In the genomic region with DNA sequence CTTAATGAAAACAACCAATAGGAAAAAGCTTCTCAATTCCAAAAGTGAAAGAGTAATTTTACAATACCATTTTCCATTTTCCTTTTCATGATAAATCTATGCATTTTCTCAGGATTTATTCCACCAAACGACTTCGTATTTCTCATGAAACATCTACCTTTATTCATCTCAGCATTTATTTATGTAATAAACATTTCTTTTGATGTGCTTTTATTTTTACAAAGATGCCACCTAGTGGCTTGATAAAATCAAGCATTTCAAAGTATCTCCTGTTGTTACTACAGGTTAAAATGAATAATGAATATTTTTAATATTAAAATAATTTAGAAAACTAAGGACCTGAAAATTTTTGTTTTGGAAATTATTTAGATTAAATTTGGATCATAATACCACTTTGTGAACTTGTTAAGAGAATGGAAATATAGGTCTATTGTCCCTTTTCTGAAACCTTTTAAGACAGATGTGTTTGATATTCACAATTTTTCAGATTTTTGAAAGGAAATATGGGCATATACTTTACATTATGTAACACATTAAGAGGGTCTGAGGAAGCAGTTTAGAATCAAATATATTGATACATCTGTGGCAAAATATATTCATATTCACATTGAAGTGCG, we compare ENCODE assay signal across 1 cellular context.
TF ChIP-seq lines count a peak whose summit lies in the region.

No MANE protein-coding gene starts in this region.

TF ChIP-seq in K562, 482 proteins besides CTCF, POLR2A, EP300 and RAD21 (continued from another document and continues in another):
- TF ChIP-seq, protein P1, sequence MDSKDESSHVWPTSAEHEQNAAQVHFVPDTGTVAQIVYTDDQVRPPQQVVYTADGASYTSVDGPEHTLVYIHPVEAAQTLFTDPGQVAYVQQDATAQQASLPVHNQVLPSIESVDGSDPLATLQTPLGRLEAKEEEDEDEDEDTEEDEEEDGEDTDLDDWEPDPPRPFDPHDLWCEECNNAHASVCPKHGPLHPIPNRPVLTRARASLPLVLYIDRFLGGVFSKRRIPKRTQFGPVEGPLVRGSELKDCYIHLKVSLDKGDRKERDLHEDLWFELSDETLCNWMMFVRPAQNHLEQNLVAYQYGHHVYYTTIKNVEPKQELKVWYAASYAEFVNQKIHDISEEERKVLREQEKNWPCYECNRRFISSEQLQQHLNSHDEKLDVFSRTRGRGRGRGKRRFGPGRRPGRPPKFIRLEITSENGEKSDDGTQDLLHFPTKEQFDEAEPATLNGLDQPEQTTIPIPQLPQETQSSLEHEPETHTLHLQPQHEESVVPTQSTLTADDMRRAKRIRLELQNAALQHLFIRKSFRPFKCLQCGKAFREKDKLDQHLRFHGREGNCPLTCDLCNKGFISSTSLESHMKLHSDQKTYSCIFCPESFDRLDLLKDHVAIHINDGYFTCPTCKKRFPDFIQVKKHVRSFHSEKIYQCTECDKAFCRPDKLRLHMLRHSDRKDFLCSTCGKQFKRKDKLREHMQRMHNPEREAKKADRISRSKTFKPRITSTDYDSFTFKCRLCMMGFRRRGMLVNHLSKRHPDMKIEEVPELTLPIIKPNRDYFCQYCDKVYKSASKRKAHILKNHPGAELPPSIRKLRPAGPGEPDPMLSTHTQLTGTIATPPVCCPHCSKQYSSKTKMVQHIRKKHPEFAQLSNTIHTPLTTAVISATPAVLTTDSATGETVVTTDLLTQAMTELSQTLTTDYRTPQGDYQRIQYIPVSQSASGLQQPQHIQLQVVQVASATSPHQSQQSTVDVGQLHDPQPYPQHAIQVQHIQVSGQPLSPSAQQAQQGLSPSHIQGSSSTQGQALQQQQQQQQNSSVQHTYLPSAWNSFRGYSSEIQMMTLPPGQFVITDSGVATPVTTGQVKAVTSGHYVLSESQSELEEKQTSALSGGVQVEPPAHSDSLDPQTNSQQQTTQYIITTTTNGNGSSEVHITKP (IDR thresholded peaks at IDR 0.05; ENCODE audit: partially characterized antibody): no peak
- TF ChIP-seq, protein P2, sequence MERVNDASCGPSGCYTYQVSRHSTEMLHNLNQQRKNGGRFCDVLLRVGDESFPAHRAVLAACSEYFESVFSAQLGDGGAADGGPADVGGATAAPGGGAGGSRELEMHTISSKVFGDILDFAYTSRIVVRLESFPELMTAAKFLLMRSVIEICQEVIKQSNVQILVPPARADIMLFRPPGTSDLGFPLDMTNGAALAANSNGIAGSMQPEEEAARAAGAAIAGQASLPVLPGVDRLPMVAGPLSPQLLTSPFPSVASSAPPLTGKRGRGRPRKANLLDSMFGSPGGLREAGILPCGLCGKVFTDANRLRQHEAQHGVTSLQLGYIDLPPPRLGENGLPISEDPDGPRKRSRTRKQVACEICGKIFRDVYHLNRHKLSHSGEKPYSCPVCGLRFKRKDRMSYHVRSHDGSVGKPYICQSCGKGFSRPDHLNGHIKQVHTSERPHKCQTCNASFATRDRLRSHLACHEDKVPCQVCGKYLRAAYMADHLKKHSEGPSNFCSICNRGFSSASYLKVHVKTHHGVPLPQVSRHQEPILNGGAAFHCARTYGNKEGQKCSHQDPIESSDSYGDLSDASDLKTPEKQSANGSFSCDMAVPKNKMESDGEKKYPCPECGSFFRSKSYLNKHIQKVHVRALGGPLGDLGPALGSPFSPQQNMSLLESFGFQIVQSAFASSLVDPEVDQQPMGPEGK (CRISPR knock-in tag; IDR thresholded peaks at IDR 0.05; ENCODE audit: borderline replicate concordance): no peak
- TF ChIP-seq LEF1 (IDR thresholded peaks at IDR 0.05): 0 out of 2 replicates have a peak, but pooled peaks have one; percentile 63
- no peak for TF ChIP-seq BCOR (IDR thresholded peaks at IDR 0.05)
- TF ChIP-seq ZNF253 (CRISPR knock-in tag; conservative IDR thresholded peaks at IDR 0.05): no peak
- TF ChIP-seq, protein P3, sequence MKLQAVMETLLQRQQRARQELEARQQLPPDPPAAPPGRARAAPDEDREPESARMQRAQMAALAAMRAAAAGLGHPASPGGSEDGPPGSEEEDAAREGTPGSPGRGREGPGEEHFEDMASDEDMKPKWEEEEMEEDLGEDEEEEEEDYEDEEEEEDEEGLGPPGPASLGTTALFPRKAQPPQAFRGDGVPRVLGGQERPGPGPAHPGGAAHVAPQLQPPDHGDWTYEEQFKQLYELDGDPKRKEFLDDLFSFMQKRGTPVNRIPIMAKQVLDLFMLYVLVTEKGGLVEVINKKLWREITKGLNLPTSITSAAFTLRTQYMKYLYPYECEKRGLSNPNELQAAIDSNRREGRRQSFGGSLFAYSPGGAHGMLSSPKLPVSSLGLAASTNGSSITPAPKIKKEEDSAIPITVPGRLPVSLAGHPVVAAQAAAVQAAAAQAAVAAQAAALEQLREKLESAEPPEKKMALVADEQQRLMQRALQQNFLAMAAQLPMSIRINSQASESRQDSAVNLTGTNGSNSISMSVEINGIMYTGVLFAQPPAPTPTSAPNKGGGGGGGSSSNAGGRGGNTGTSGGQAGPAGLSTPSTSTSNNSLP (IDR thresholded peaks at IDR 0.05; ENCODE audit: borderline replicate concordance, low read depth, low read length): peak; percentile 99
- TF ChIP-seq, protein P4, sequence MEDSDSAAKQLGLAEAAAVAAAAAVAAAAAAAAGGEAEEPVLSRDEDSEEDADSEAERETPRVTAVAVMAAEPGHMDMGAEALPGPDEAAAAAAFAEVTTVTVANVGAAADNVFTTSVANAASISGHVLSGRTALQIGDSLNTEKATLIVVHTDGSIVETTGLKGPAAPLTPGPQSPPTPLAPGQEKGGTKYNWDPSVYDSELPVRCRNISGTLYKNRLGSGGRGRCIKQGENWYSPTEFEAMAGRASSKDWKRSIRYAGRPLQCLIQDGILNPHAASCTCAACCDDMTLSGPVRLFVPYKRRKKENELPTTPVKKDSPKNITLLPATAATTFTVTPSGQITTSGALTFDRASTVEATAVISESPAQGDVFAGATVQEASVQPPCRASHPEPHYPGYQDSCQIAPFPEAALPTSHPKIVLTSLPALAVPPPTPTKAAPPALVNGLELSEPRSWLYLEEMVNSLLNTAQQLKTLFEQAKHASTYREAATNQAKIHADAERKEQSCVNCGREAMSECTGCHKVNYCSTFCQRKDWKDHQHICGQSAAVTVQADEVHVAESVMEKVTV (CRISPR knock-in tag; IDR thresholded peaks at IDR 0.05): peak; percentile 49
- TF ChIP-seq KLF13 (tag; IDR thresholded peaks at IDR 0.05; ENCODE audit: borderline replicate concordance, low read depth): no peak
- no peak for TF ChIP-seq MEF2D (tag; conservative IDR thresholded peaks at IDR 0.05; ENCODE audit: low read depth)
- TF ChIP-seq, protein P5, sequence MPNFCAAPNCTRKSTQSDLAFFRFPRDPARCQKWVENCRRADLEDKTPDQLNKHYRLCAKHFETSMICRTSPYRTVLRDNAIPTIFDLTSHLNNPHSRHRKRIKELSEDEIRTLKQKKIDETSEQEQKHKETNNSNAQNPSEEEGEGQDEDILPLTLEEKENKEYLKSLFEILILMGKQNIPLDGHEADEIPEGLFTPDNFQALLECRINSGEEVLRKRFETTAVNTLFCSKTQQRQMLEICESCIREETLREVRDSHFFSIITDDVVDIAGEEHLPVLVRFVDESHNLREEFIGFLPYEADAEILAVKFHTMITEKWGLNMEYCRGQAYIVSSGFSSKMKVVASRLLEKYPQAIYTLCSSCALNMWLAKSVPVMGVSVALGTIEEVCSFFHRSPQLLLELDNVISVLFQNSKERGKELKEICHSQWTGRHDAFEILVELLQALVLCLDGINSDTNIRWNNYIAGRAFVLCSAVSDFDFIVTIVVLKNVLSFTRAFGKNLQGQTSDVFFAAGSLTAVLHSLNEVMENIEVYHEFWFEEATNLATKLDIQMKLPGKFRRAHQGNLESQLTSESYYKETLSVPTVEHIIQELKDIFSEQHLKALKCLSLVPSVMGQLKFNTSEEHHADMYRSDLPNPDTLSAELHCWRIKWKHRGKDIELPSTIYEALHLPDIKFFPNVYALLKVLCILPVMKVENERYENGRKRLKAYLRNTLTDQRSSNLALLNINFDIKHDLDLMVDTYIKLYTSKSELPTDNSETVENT (CRISPR knock-in tag; IDR thresholded peaks at IDR 0.05): no peak
- TF ChIP-seq MEF2A (IDR thresholded peaks at IDR 0.05; ENCODE audit: control insufficient read depth, low read depth, low read length): no peak
- TF ChIP-seq, protein P6, sequence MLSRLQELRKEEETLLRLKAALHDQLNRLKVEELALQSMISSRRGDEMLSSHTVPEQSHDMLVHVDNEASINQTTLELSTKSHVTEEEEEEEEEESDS (CRISPR knock-in tag; IDR thresholded peaks at IDR 0.05): no peak
- TF ChIP-seq, protein P7, sequence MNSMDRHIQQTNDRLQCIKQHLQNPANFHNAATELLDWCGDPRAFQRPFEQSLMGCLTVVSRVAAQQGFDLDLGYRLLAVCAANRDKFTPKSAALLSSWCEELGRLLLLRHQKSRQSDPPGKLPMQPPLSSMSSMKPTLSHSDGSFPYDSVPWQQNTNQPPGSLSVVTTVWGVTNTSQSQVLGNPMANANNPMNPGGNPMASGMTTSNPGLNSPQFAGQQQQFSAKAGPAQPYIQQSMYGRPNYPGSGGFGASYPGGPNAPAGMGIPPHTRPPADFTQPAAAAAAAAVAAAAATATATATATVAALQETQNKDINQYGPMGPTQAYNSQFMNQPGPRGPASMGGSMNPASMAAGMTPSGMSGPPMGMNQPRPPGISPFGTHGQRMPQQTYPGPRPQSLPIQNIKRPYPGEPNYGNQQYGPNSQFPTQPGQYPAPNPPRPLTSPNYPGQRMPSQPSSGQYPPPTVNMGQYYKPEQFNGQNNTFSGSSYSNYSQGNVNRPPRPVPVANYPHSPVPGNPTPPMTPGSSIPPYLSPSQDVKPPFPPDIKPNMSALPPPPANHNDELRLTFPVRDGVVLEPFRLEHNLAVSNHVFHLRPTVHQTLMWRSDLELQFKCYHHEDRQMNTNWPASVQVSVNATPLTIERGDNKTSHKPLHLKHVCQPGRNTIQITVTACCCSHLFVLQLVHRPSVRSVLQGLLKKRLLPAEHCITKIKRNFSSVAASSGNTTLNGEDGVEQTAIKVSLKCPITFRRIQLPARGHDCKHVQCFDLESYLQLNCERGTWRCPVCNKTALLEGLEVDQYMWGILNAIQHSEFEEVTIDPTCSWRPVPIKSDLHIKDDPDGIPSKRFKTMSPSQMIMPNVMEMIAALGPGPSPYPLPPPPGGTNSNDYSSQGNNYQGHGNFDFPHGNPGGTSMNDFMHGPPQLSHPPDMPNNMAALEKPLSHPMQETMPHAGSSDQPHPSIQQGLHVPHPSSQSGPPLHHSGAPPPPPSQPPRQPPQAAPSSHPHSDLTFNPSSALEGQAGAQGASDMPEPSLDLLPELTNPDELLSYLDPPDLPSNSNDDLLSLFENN (IDR thresholded peaks at IDR 0.05; ENCODE audit: low read depth in 2 of 2, low read length in 2 of 2): no peak
- TF ChIP-seq, protein P8, sequence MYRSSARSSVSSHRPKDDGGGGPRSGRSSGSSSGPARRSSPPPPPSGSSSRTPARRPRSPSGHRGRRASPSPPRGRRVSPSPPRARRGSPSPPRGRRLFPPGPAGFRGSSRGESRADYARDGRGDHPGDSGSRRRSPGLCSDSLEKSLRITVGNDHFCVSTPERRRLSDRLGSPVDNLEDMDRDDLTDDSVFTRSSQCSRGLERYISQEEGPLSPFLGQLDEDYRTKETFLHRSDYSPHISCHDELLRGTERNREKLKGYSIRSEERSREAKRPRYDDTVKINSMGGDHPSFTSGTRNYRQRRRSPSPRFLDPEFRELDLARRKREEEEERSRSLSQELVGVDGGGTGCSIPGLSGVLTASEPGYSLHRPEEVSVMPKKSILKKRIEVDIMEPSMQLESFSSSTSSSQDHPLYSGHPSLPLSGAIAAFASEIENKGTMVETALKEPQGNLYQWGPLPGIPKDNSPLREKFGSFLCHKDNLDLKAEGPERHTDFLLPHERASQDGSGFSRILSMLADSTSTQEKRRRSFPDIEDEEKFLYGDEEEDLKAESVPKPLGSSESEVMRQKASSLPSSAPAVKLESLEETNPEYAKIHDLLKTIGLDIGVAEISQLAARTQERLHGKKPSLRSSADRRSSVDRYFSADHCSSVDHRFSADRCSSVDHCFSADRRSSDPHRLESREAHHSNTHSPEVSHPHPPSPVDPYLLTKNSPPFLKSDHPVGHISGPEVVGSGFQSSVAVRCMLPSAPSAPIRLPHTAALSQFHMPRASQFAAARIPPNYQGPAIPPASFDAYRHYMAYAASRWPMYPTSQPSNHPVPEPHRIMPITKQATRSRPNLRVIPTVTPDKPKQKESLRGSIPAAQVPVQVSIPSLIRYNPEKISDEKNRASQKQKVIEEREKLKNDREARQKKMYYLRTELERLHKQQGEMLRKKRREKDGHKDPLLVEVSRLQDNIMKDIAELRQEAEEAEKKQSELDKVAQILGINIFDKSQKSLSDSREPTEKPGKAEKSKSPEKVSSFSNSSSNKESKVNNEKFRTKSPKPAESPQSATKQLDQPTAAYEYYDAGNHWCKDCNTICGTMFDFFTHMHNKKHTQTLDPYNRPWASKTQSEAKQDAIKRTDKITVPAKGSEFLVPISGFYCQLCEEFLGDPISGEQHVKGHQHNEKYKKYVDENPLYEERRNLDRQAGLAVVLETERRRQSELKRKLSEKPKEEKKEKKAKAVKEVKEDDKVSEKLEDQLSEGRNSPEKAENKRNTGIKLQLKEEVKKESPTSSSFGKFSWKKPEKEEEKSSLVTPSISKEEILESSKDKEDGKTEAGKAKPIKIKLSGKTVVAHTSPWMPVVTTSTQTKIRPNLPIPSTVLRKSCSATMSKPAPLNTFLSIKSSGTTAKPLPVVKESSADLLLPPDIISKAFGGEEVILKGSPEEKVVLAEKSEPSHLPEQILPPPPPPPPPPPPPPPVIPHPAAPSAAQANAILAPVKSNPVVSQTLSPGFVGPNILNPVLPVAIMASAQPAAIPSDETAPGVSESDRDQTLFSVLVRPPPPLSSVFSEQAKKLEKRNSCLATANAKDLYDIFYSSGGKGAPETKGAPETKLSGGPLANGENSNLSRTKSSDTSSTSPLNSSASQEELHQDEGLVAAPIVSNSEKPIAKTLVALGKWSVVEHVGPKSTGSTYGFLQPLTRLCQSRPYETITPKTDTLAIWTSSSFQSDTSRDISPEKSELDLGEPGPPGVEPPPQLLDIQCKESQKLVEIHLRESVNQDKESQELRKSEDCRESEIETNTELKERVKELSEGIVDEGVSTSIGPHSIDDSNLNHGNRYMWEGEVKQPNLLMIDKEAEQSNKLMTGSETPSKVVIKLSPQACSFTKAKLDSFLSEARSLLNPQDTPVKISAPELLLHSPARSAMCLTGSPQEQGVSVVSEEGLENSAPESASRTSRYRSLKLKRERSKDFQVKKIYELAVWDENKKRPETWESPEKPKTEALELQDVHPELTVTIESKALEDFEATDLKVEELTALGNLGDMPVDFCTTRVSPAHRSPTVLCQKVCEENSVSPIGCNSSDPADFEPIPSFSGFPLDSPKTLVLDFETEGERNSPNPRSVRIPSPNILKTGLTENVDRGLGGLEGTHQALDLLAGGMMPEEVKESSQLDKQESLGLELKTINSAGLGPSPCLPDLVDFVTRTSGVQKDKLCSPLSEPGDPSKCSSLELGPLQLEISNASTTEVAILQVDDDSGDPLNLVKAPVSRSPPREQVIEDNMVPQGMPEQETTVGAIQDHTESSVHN (IDR thresholded peaks at IDR 0.05; ENCODE audit: borderline replicate concordance in 1 of 2, low read depth in 1 of 2): no peak
- no peak for TF ChIP-seq CREM (IDR thresholded peaks at IDR 0.05; ENCODE audit: low read depth)
- no peak for TF ChIP-seq ZBTB8A (IDR thresholded peaks at IDR 0.05; ENCODE audit: partially characterized antibody)
- TF ChIP-seq MTA1 (IDR thresholded peaks at IDR 0.05; ENCODE audit: borderline replicate concordance): no peak
- TF ChIP-seq, protein P9, sequence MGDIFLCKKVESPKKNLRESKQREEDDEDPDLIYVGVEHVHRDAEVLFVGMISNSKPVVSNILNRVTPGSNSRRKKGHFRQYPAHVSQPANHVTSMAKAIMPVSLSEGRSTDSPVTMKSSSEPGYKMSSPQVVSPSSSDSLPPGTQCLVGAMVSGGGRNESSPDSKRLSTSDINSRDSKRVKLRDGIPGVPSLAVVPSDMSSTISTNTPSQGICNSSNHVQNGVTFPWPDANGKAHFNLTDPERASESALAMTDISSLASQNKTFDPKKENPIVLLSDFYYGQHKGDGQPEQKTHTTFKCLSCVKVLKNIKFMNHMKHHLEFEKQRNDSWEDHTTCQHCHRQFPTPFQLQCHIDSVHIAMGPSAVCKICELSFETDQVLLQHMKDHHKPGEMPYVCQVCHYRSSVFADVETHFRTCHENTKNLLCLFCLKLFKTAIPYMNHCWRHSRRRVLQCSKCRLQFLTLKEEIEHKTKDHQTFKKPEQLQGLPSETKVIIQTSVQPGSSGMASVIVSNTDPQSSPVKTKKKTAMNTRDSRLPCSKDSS (IDR thresholded peaks at IDR 0.05; ENCODE audit: low read depth, partially characterized antibody): no peak
